ENCODE assay signal across 1 cellular context in genomic region chr17:58658804-58659713, GRCh38.
TF ChIP-seq lines count a peak whose summit lies in the region.

No MANE protein-coding gene starts in this region.

TF ChIP-seq in HepG2, 621 proteins besides CTCF, POLR2A, EP300 and RAD21 (continued from another document and continues in another):
- no peak; a peak in 1 of 4 replicates for TF ChIP-seq HMGXB4 (CRISPR knock-in tag; IDR thresholded peaks at IDR 0.05; ENCODE audit: borderline replicate concordance in 1 of 2, low read depth in 1 of 2)
- peak; percentile 76; the same call in 1 of the 2 replicates for TF ChIP-seq ZNF253 (CRISPR knock-in tag; IDR thresholded peaks at IDR 0.05; ENCODE audit: borderline replicate concordance)
- no peak for TF ChIP-seq HINFP (CRISPR knock-in tag; IDR thresholded peaks at IDR 0.05; ENCODE audit: low read depth)
- peak; percentile 100 for TF ChIP-seq DRAP1 (CRISPR knock-in tag; IDR thresholded peaks at IDR 0.05)
- TF ChIP-seq ASH2L (IDR thresholded peaks at IDR 0.05; ENCODE audit: insufficient read length, low read depth, low read length), result peak; percentile 49
- no peak for TF ChIP-seq NFATC3 (CRISPR knock-in tag; IDR thresholded peaks at IDR 0.05)
- no peak for TF ChIP-seq ZNF790 (CRISPR knock-in tag; IDR thresholded peaks at IDR 0.05; ENCODE audit: borderline replicate concordance)
- no peak for TF ChIP-seq ZNF136 (CRISPR knock-in tag; IDR thresholded peaks at IDR 0.05; ENCODE audit: low read depth)
- TF ChIP-seq ZNF850 (CRISPR knock-in tag; conservative IDR thresholded peaks at IDR 0.05), result no peak
- peak; percentile 85 for TF ChIP-seq FOXP1 (IDR thresholded peaks at IDR 0.05)
- TF ChIP-seq FOXP1 (CRISPR knock-in tag; IDR thresholded peaks at IDR 0.05), result peak; percentile 82
- TF ChIP-seq ZBTB2 (CRISPR knock-in tag; IDR thresholded peaks at IDR 0.05; ENCODE audit: low read depth), result peak; percentile 47; the same call in 1 of the 2 replicates
- TF ChIP-seq BRCA1 (CRISPR knock-in tag; IDR thresholded peaks at IDR 0.05), result peak; percentile 97
- TF ChIP-seq KMT2B (CRISPR knock-in tag; IDR thresholded peaks at IDR 0.05), result peak; percentile 79
- peak; percentile 98 for TF ChIP-seq ATF6 (CRISPR knock-in tag; conservative IDR thresholded peaks at IDR 0.05)
- TF ChIP-seq ATF7 (IDR thresholded peaks at IDR 0.05), result peak; percentile 38
- TF ChIP-seq ATF7 (CRISPR knock-in tag; IDR thresholded peaks at IDR 0.05), result no peak
- TF ChIP-seq GMEB2 (CRISPR knock-in tag; IDR thresholded peaks at IDR 0.05; ENCODE audit: low read depth), result no peak; the same call in 1 of the 2 replicates
- TF ChIP-seq FOXC1 (CRISPR knock-in tag; IDR thresholded peaks at IDR 0.05; ENCODE audit: borderline replicate concordance), result 0 out of 2 replicates have a peak, but pooled peaks have one; percentile 37
- peak; percentile 35; the same call in 1 of the 2 replicates for TF ChIP-seq TAF1 (CRISPR knock-in tag; IDR thresholded peaks at IDR 0.05)
- TF ChIP-seq ZNF326 (CRISPR knock-in tag; IDR thresholded peaks at IDR 0.05; ENCODE audit: borderline replicate concordance), result no peak
- TF ChIP-seq NR1H2 (CRISPR knock-in tag; IDR thresholded peaks at IDR 0.05; ENCODE audit: borderline replicate concordance, low read depth), result no peak
- peak; percentile 23; the same call in 1 of the 2 replicates for TF ChIP-seq ZNF350 (CRISPR knock-in tag; IDR thresholded peaks at IDR 0.05; ENCODE audit: borderline replicate concordance, low read depth)
- peak; percentile 93 for TF ChIP-seq KAT8 (CRISPR knock-in tag; IDR thresholded peaks at IDR 0.05)
- 0 out of 2 replicates have a peak, but pooled peaks have one; percentile 59 for TF ChIP-seq HBP1 (CRISPR knock-in tag; IDR thresholded peaks at IDR 0.05; ENCODE audit: low read depth)
- TF ChIP-seq HMGXB3 (CRISPR knock-in tag; IDR thresholded peaks at IDR 0.05; ENCODE audit: borderline replicate concordance), result peak; percentile 94
- TF ChIP-seq JARID2 (CRISPR knock-in tag; IDR thresholded peaks at IDR 0.05; ENCODE audit: insufficient replicate concordance), result no peak
- no peak for TF ChIP-seq ZNF362 (CRISPR knock-in tag; IDR thresholded peaks at IDR 0.05; ENCODE audit: borderline replicate concordance)
- TF ChIP-seq ZNF513 (CRISPR knock-in tag; conservative IDR thresholded peaks at IDR 0.05), result no peak
- no peak; the same call in 1 of the 2 replicates for TF ChIP-seq ZFP91 (CRISPR knock-in tag; IDR thresholded peaks at IDR 0.05; ENCODE audit: borderline replicate concordance)
